Comparison of ENCODE assay signal across 8 cellular contexts in genomic region chr1:33007190-33008050, GRCh38. TPM values are rescaled to one million over a fixed set of nuclear protein-coding genes. Genes with fewer than 3 reads are reported as not detected.
A peak's percentile ranks its signal among the peaks of the same experiment; 100 is the strongest.
DNase-seq lines count a peak whose midpoint lies in the region; ATAC-seq and TF ChIP-seq lines count a peak whose summit lies in the region.

No MANE protein-coding gene starts in this region.

- H3K4me1 Mint-ChIP-seq in CD4-positive, CD25-positive, alpha-beta regulatory T cell, result peaks cover 0 to 4% (median 0%) of the 10 kb centered on the region in 4 donors

- H3K36me3 ChIP-seq in CD4-positive, CD25-positive, alpha-beta regulatory T cell (ENCODE audit: control insufficient read depth, insufficient read depth, low read length), result peaks cover 48% of the 10 kb centered on the region
- peaks cover 42% of the 10 kb centered on the region for H3K36me3 ChIP-seq in RWPE2 (ENCODE audit: low read depth)

- TF ChIP-seq CTCF in RWPE2 (IDR thresholded peaks at IDR 0.05; ENCODE audit: poor library complexity, severe bottlenecking), result peak; percentile 85
- no peak for TF ChIP-seq CTCF in omental fat pad (IDR thresholded peaks at IDR 0.05)

- H3K27me3 ChIP-seq in CD4-positive, CD25-positive, alpha-beta regulatory T cell (ENCODE audit: control insufficient read depth, insufficient read depth, low read length), result no peaks in the 10 kb centered on the region
- H3K27me3 ChIP-seq in RWPE2 (ENCODE audit: insufficient read depth, poor library complexity, severe bottlenecking), result no peaks in the 10 kb centered on the region

- ATAC-seq in CD4-positive, CD25-positive, alpha-beta regulatory T cell (ENCODE audit: low read depth in 2 of 2), result peak; percentile 55 to 63
- ATAC-seq in RWPE2 (ENCODE audit: low read depth) (peak; percentile 91), esophagus mucosa (peak; percentile 79), omental fat pad (ENCODE audit: low FRiP score) (peak; percentile 89), GM18907 (IDR thresholded peaks at IDR 0.05; ENCODE audit: unreplicated experiment) (no peak)

- H3K27me3 Mint-ChIP-seq in CD4-positive, CD25-positive, alpha-beta regulatory T cell, result no peaks in the 10 kb centered on the region

- no peaks in the 10 kb centered on the region for H3K9me3 Mint-ChIP-seq in CD4-positive, CD25-positive, alpha-beta regulatory T cell

- H3K4me3 ChIP-seq in CD4-positive, CD25-positive, alpha-beta regulatory T cell (ENCODE audit: low read depth, low read length), result no peak overlapping the region
- no peak overlapping the region for H3K4me3 ChIP-seq in RWPE2 (ENCODE audit: severe bottlenecking)

- peaks cover 33% of the 10 kb centered on the region for H3K36me3 Mint-ChIP-seq in CD4-positive, CD25-positive, alpha-beta regulatory T cell

- no peaks in the 10 kb centered on the region for H3K9me3 ChIP-seq in CD4-positive, CD25-positive, alpha-beta regulatory T cell (ENCODE audit: control insufficient read depth in 2 of 2, low read length in 2 of 2)
- H3K9me3 ChIP-seq in RWPE2 (ENCODE audit: severe bottlenecking), result no peaks in the 10 kb centered on the region

- H3K27ac ChIP-seq in CD4-positive, CD25-positive, alpha-beta regulatory T cell (ENCODE audit: insufficient read depth, low read length, poor library complexity, severe bottlenecking), result no peak overlapping the region
- H3K27ac ChIP-seq in RWPE2 (ENCODE audit: poor library complexity, severe bottlenecking), result peak overlapping the region; percentile 73

- H3K4me3 Mint-ChIP-seq in CD4-positive, CD25-positive, alpha-beta regulatory T cell, result no peak overlapping the region

- peak overlapping the region in 1 of 3 donors; percentile 46 for H3K27ac Mint-ChIP-seq in CD4-positive, CD25-positive, alpha-beta regulatory T cell

- H3K4me1 ChIP-seq in CD4-positive, CD25-positive, alpha-beta regulatory T cell (ENCODE audit: control insufficient read depth, insufficient read depth, low read length, poor library complexity, severe bottlenecking), result no peaks in the 10 kb centered on the region
- peaks cover 44% of the 10 kb centered on the region for H3K4me1 ChIP-seq in RWPE2 (ENCODE audit: insufficient read depth, poor library complexity, severe bottlenecking)

- peak in 2 of 3 donors; percentile 21 to 34 for DNase-seq in CD4-positive, CD25-positive, alpha-beta regulatory T cell
- DNase-seq in HCEC 1CT, result peak; percentile 87
- DNase-seq in RWPE2 (ENCODE audit: low spot score), result peak; percentile 76
- DNase-seq in omental fat pad (ENCODE audit: low spot score), result no peak
- DNase-seq in NCI-H1048 (lab: John Stamatoyannopoulos, UW), result no peak
- no peak for DNase-seq in OCI-M2 (lab: John Stamatoyannopoulos, UW; ENCODE audit: unreplicated experiment)

RNA-seq across cellular contexts. Expression of gene AK2, which starts 29.3 kb away (rescaled TPM):
- 55.3 TPM for total RNA-seq in CD4-positive, CD25-positive, alpha-beta regulatory T cell
- polyA plus RNA-seq in CD4-positive, CD25-positive, alpha-beta regulatory T cell, result 100 to 1,000 TPM; 111 to 122 (median 115) TPM
- 164 TPM for total RNA-seq in esophagus mucosa
- total RNA-seq in omental fat pad, result 100 to 1,000 TPM; 146 to 297 (median 161) TPM

RNA-seq across cellular contexts. Expression of gene RNF19B, which starts 42.8 kb away (rescaled TPM):
- total RNA-seq in CD4-positive, CD25-positive, alpha-beta regulatory T cell, result 44.9 TPM
- polyA plus RNA-seq in CD4-positive, CD25-positive, alpha-beta regulatory T cell, result 1 to 10 TPM; 2.0 to 2.6 (median 2.4) TPM
- total RNA-seq in esophagus mucosa, result 45.3 TPM
- 10 to 100 TPM; 15.0 to 38.8 (median 29.2) TPM for total RNA-seq in omental fat pad

Comparison
In these comparisons a context has a peak if more than half of its experiments do, and no peak if none do; other contexts are left out.
1. DNase-seq: peak in CD4-positive, CD25-positive, alpha-beta regulatory T cell (2 of 3), HCEC 1CT (single experiment) and RWPE2 (single experiment); none in omental fat pad (single experiment), NCI-H1048 (single experiment) and OCI-M2 (single experiment).